Comparison of ENCODE assay signal across 8 cellular contexts in genomic region chr1:33180226-33181037, GRCh38. TPM values are rescaled to one million over a fixed set of nuclear protein-coding genes. Genes with fewer than 3 reads are reported as not detected.
A peak's percentile ranks its signal among the peaks of the same experiment; 100 is the strongest.
DNase-seq lines count a peak whose midpoint lies in the region; ATAC-seq and TF ChIP-seq lines count a peak whose summit lies in the region.

No MANE protein-coding gene starts in this region.

- H3K27me3 ChIP-seq in kidney epithelial cell (ENCODE audit: control insufficient read depth, insufficient read depth, low read length), result peaks cover 4% of the 10 kb centered on the region

- POLR2A ChIA-PET in activated CD4-positive, alpha-beta T cell treated with anti-CD3 and anti-CD28 coated beads for 36 hours (lab: Charles Lee), result interaction anchor here (2.1 kb wide), 1 partner anchor 53 kb away, joined by 14 read pairs; no protein-coding TSS in a partner anchor

- no peaks in the 10 kb centered on the region for H3K36me3 Mint-ChIP-seq in activated CD4-positive, alpha-beta T cell treated with anti-CD3 and anti-CD28 coated beads for 36 hours (ENCODE audit: low read depth)

- DNase-seq in NCI-H446 treated with DMSO at 0.1 percent for 48 hours (lab: John Stamatoyannopoulos, UW) (peak; percentile 75), cerebellum (ENCODE audit: low spot score) (peak; percentile 99), kidney epithelial cell (ENCODE audit: low read depth) (no peak), KG1 (lab: John Stamatoyannopoulos, UW) (no peak)
- DNase-seq in activated CD4-positive, alpha-beta T cell treated with anti-CD3 and anti-CD28 coated beads for 36 hours, result peak; percentile 90
- peak; percentile 55 to 81 (median 67) for DNase-seq in stimulated activated CD4-positive, alpha-beta T cell treated with anti-CD3 and anti-CD28 coated beads, Interleukin-12 subunit alpha, Interleukin-12 subunit beta, amount 100 ng/mL, for 48 hours (ENCODE audit: low read depth in 2 of 3, low spot score in 1 of 3)

- intact Hi-C loops in activated CD4-positive, alpha-beta T cell treated with anti-CD3 and anti-CD28 coated beads for 36 hours (cut with DNase I, micrococcal nuclease), result loop anchor here (1.0 to 5.0 kb wide), 6 partner anchors 53 to 363 kb away; partner anchors contain the start of genes S100PBP (in 1 of the 2) and YARS1 (in 1 of the 2)

- no peak for TF ChIP-seq CTCF in kidney epithelial cell (IDR thresholded peaks at IDR 0.05; ENCODE audit: insufficient read depth, low read length, poor library complexity, severe bottlenecking)

- peak overlapping the region; percentile 79 for H3K4me3 Mint-ChIP-seq in activated CD4-positive, alpha-beta T cell treated with anti-CD3 and anti-CD28 coated beads for 36 hours

- CTCF ChIA-PET in activated CD4-positive, alpha-beta T cell treated with anti-CD3 and anti-CD28 coated beads for 36 hours (lab: Charles Lee), result interaction anchor here (1.0 to 1.9 kb wide), 5 partner anchors 46 to 115 kb away, joined by 3 to 10 read pairs (median 4); no protein-coding TSS in a partner anchor

- H3K36me3 ChIP-seq in kidney epithelial cell (ENCODE audit: control insufficient read depth, insufficient read depth, low read length), result no peaks in the 10 kb centered on the region

- peak overlapping the region; percentile 69 for H3K4me3 ChIP-seq in kidney epithelial cell (ENCODE audit: low read depth, low read length)

- peaks cover 25% of the 10 kb centered on the region for H3K4me1 Mint-ChIP-seq in activated CD4-positive, alpha-beta T cell treated with anti-CD3 and anti-CD28 coated beads for 36 hours

- H3K9me3 Mint-ChIP-seq in activated CD4-positive, alpha-beta T cell treated with anti-CD3 and anti-CD28 coated beads for 36 hours (ENCODE audit: low read depth), result no peaks in the 10 kb centered on the region

- ATAC-seq in GM19023 (IDR thresholded peaks at IDR 0.05; ENCODE audit: unreplicated experiment), result peak; percentile 58
- ATAC-seq in HG03196 (IDR thresholded peaks at IDR 0.05; ENCODE audit: unreplicated experiment), result peak; percentile 67
- peak; percentile 94 for ATAC-seq in activated CD4-positive, alpha-beta T cell treated with anti-CD3 and anti-CD28 coated beads for 36 hours

- H3K27ac Mint-ChIP-seq in activated CD4-positive, alpha-beta T cell treated with anti-CD3 and anti-CD28 coated beads for 36 hours, result peak overlapping the region; percentile 74

- peaks cover 4% of the 10 kb centered on the region for H3K27me3 Mint-ChIP-seq in activated CD4-positive, alpha-beta T cell treated with anti-CD3 and anti-CD28 coated beads for 36 hours

RNA-seq across cellular contexts. Expression of gene TRIM62, which starts 1.4 kb away (rescaled TPM):
- 1 to 10 TPM; 3.6 to 3.7 TPM for total RNA-seq in activated CD4-positive, alpha-beta T cell treated with anti-CD3 and anti-CD28 coated beads for 36 hours
- total RNA-seq in cerebellum (5.7 TPM), kidney epithelial cell (4.8 and 7.0 TPM in 2 replicates)

Comparison
In these comparisons a context has a peak if more than half of its experiments do, and no peak if none do; other contexts are left out.
1. DNase-seq: peak in NCI-H446 treated with DMSO at 0.1 percent for 48 hours (single experiment), activated CD4-positive, alpha-beta T cell treated with anti-CD3 and anti-CD28 coated beads for 36 hours (single experiment), cerebellum (single experiment) and stimulated activated CD4-positive, alpha-beta T cell treated with anti-CD3 and anti-CD28 coated beads, Interleukin-12 subunit alpha, Interleukin-12 subunit beta, amount 100 ng/mL, for 48 hours (3 of 3); none in kidney epithelial cell (single experiment) and KG1 (single experiment).
2. Peak in every context shown above with its lines, with median percentiles within 50 percentile points of each other: ATAC-seq.